In the genomic region with DNA sequence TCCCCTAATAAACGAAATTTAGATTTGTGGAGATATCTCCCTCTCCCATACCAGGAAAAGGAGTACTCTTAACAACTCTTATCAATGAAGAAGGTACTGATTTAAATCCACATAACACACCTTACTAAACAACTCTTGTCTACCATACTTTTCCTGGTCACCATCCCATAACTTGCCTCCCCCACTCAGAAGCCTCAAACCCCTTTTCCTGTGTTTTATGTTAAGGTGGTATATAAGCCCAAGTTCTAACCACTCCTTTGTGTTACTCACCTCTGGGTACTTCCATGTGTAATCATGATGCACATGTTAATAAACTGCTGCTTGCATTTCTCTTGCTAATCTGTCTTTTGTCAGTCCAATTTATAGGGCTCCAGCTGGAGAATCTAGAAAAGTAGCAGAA, we compare ENCODE assay signal across 20 cellular contexts.
DNase-seq lines count a peak whose midpoint lies in the region; ATAC-seq, FAIRE-seq and TF ChIP-seq lines count a peak whose summit lies in the region.
"Had no signal": no experiment of that assay in that cellular context is flagged by ENCODE, and none has a peak within 500 bp of the region (broad histone marks: within the 10 kb centered on the region; RNA-seq: fewer than 3 reads in every experiment).

No MANE protein-coding gene starts in this region.

- no peak for DNase-seq in activated CD4-positive, alpha-beta T cell treated with anti-CD3 and anti-CD28 coated beads for 36 hours
- DNase-seq in activated CD4-positive, alpha-beta T cell treated with anti-CD3 and anti-CD28 coated beads, Interleukin-2, amount 50 U/mL, for 4 hours = no peak
- DNase-seq in bronchial epithelial cell (ENCODE audit: low read depth) (peak; percentile 23), foreskin keratinocyte (peak in 1 of 2 donors; percentile 39), SHP77 treated with DMSO at 0.1 percent for 48 hours (lab: John Stamatoyannopoulos, UW) (no peak), NCI-H524 (lab: John Stamatoyannopoulos, UW) (no peak), GM19240 (ENCODE audit: insufficient read length, low spot score) (no peak)
- DNase-seq: 8988T; Calu3; CD8-positive, alpha-beta T cell; DMS79 treated with DMSO at 0.1 percent for 48 hours; EL; HCEC 1CT; HFFc6 had no signal

- peaks cover 69% of the 10 kb centered on the region for H3K4me1 Mint-ChIP-seq in activated CD4-positive, alpha-beta T cell treated with anti-CD3 and anti-CD28 coated beads for 36 hours

- peak overlapping the region; percentile 20 for H3K27ac Mint-ChIP-seq in activated CD4-positive, alpha-beta T cell treated with anti-CD3 and anti-CD28 coated beads for 36 hours
- H3K27ac Mint-ChIP-seq: CD8-positive, alpha-beta T cell; GM23338; HFFc6 had no signal

- no peaks in the 10 kb centered on the region for H3K27me3 ChIP-seq in bronchial epithelial cell (ENCODE audit: control insufficient read depth, insufficient read depth, low read length)
- H3K27me3 ChIP-seq in foreskin keratinocyte = no peaks in the 10 kb centered on the region

- no peaks in the 10 kb centered on the region for H3K36me3 ChIP-seq in KOPT-K1 (ENCODE audit: insufficient read depth, low read length)
- H3K36me3 ChIP-seq in bronchial epithelial cell (ENCODE audit: control insufficient read depth, insufficient read depth, low read length) = no peaks in the 10 kb centered on the region
- H3K36me3 ChIP-seq: BLaER1 treated with 17β-estradiol and CSF1 and Interleukin-3, amounts not matched to agents 10 nM and 100 nM had no signal

- no peak for FAIRE-seq in bronchial epithelial cell (lab: Jason Lieb, UNC)
- FAIRE-seq: GM12878, H54 had no signal

- peak overlapping the region; percentile 100 for H3K27ac ChIP-seq in KOPT-K1 (ENCODE audit: low read depth, low read length, poor library complexity, severe bottlenecking)
- peak overlapping the region; percentile 69 for H3K27ac ChIP-seq in foreskin keratinocyte
- H3K27ac ChIP-seq: BLaER1 treated with 17β-estradiol and CSF1 and Interleukin-3, amounts not matched to agents 10 nM and 100 nM; HL-60 had no signal

- no peak overlapping the region for H3K4me3 Mint-ChIP-seq in activated CD4-positive, alpha-beta T cell treated with anti-CD3 and anti-CD28 coated beads for 36 hours
- H3K4me3 Mint-ChIP-seq: CD8-positive, alpha-beta T cell; GM23338; HFFc6 had no signal

- peaks cover 11% of the 10 kb centered on the region for H3K9me3 Mint-ChIP-seq in activated CD4-positive, alpha-beta T cell treated with anti-CD3 and anti-CD28 coated beads for 36 hours (ENCODE audit: low read depth)

- peaks cover 6% of the 10 kb centered on the region for H3K36me3 Mint-ChIP-seq in activated CD4-positive, alpha-beta T cell treated with anti-CD3 and anti-CD28 coated beads for 36 hours (ENCODE audit: low read depth)
- H3K36me3 Mint-ChIP-seq: CD8-positive, alpha-beta T cell had no signal

- CTCF ChIA-PET in activated CD4-positive, alpha-beta T cell treated with anti-CD3 and anti-CD28 coated beads for 36 hours (lab: Charles Lee) = interaction anchor here (0.7 to 1.3 kb wide), 3 partner anchors 9 to 24 kb away, joined by 3 read pairs; no protein-coding TSS in a partner anchor

- POLR2A ChIA-PET in activated CD4-positive, alpha-beta T cell treated with anti-CD3 and anti-CD28 coated beads for 36 hours (lab: Charles Lee) = interaction anchor here (0.6 kb wide), 1 partner anchor 1138 kb away, joined by 3 read pairs; no protein-coding TSS in a partner anchor

- peaks cover 4% of the 10 kb centered on the region for H3K4me1 ChIP-seq in foreskin keratinocyte

- no peak for ATAC-seq in activated CD4-positive, alpha-beta T cell treated with anti-CD3 and anti-CD28 coated beads for 36 hours
- no peak for ATAC-seq in foreskin keratinocyte
- ATAC-seq: CD8-positive, alpha-beta T cell; GM12878; GM23338 had no signal

- intact Hi-C loops in activated CD4-positive, alpha-beta T cell treated with anti-CD3 and anti-CD28 coated beads for 36 hours (cut with DNase I, micrococcal nuclease) = no loop called here

- no peaks in the 10 kb centered on the region for H3K27me3 Mint-ChIP-seq in activated CD4-positive, alpha-beta T cell treated with anti-CD3 and anti-CD28 coated beads for 36 hours

- TF ChIP-seq CTCF in bronchial epithelial cell (IDR thresholded peaks at IDR 0.05; ENCODE audit: insufficient read depth, low read length, severe bottlenecking) (no peak), foreskin keratinocyte (conservative IDR thresholded peaks at IDR 0.05) (no peak)

- peaks cover 6% of the 10 kb centered on the region for H3K9me3 ChIP-seq in KOPT-K1 (ENCODE audit: insufficient read depth, low read length, poor library complexity, severe bottlenecking)

- no peak overlapping the region for H3K4me3 ChIP-seq in bronchial epithelial cell (ENCODE audit: low read depth, low read length)
- H3K4me3 ChIP-seq: BLaER1 treated with 17β-estradiol and CSF1 and Interleukin-3, amounts not matched to agents 10 nM and 100 nM; GM12878; GM23338 had no signal
